ENCODE assay signal across 16 cellular contexts in genomic region chr11:71129624-71130023, GRCh38.
DNase-seq lines count a peak whose midpoint lies in the region; ATAC-seq and TF ChIP-seq lines count a peak whose summit lies in the region.
"Had no signal": no experiment of that assay in that cellular context is flagged by ENCODE, and none has a peak within 500 bp of the region (broad histone marks: within the 10 kb centered on the region; RNA-seq: fewer than 3 reads in every experiment).

No MANE protein-coding gene starts in this region.

- 72 to 91% (median 84%) methylated on average over 5 of the region's 5 CpGs for WGBS in spleen, 5 donors

- intact Hi-C loops in spleen (cut with DNase I; ENCODE audit: low total_unique reads): no loop called here

- no peaks in the 10 kb centered on the region for H3K9me3 ChIP-seq in spleen

- no peak for ATAC-seq in HG02884 (IDR thresholded peaks at IDR 0.05; ENCODE audit: unreplicated experiment)
- ATAC-seq: HCT116 had no signal

- no peak for TF ChIP-seq POLR2A in spleen (IDR thresholded peaks at IDR 0.05)

- peak; percentile 21 for DNase-seq in GDM1 (lab: John Stamatoyannopoulos, UW)
- peak; percentile 84 for DNase-seq in MV-4-11 (lab: John Stamatoyannopoulos, UW)
- DNase-seq in epithelial cell of esophagus (ENCODE audit: low read depth): peak; percentile 92
- peak; percentile 24 for DNase-seq in spleen
- no peak for DNase-seq in NCI-H2107 (lab: John Stamatoyannopoulos, UW)
- no peak for DNase-seq in cerebellum (ENCODE audit: low spot score)
- DNase-seq: activated effector memory CD4-positive, alpha-beta T cell treated with Interleukin-2 at 50 U/mL for 16 hours; CD4-positive, alpha-beta memory T cell; effector memory CD4-positive, alpha-beta T cell; NCI-H1417 treated with DMSO at 0.1 percent for 48 hours; NCI-H524 treated with DMSO at 0.1 percent for 48 hours; Right ventricle myocardium superior; stimulated activated CD4-positive, alpha-beta T cell treated with anti-CD3 and anti-CD28 coated beads, Interleukin-4, amount 100 ng/mL, for 4 hours; stimulated activated naive CD4-positive, alpha-beta T cell treated with Interleukin-2 at 50 U/mL for 16 hours had no signal

- H3K36me3 ChIP-seq in spleen: no peaks in the 10 kb centered on the region

- TF ChIP-seq CTCF in epithelial cell of esophagus (IDR thresholded peaks at IDR 0.05; ENCODE audit: insufficient read depth, low read depth, low read length, missing control alignments) (no peak), spleen (IDR thresholded peaks at IDR 0.05 in 8 of 11, conservative IDR thresholded peaks at IDR 0.05 in 3 of 11) (no peak)

- H3K4me1 ChIP-seq in spleen: no peaks in the 10 kb centered on the region

- H3K27ac ChIP-seq in spleen: no peak overlapping the region

- H3K4me3 ChIP-seq in epithelial cell of esophagus (ENCODE audit: low read length): no peak overlapping the region
- H3K4me3 ChIP-seq in spleen: no peak overlapping the region

- H3K27me3 ChIP-seq in spleen (replicated peaks in 1 of 7): peaks cover 0 to 9% (median 0%) of the 10 kb centered on the region in 7 donors

Comparison
In these comparisons a context has a peak if more than half of its experiments do, and no peak if none do; other contexts are left out.
1. DNase-seq: peak in GDM1 (single experiment), MV-4-11 (single experiment), epithelial cell of esophagus (single experiment) and spleen (single experiment); none in NCI-H2107 (single experiment) and cerebellum (single experiment).